22 cellular contexts compared by ENCODE assay signal in the genomic region with DNA sequence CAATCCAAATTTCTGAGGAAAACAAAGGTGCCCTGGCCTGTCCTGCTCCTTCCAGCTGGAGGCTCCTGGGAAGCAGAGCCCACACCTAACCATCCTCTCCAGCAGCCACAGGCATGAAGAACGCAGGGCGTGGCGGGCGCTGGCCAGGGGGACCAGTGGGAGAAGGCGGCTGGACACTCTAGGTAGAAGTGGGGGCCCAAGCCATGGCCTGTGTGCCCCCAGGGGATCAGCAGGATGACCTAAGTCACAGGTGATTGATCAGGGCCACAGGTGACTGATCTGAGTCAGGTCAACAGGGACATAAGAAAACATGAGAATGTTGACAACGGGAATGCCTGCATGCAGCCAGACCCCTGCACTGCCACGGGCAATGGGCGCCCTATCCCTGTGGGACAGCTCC. TPM values are rescaled to one million over a fixed set of nuclear protein-coding genes. Genes with fewer than 3 reads are reported as not detected.
A peak's percentile ranks its signal among the peaks of the same experiment; 100 is the strongest.
DNase-seq lines count a peak whose midpoint lies in the region; ATAC-seq and TF ChIP-seq lines count a peak whose summit lies in the region.
"Had no signal": no experiment of that assay in that cellular context is flagged by ENCODE, and none has a peak within 500 bp of the region (broad histone marks: within the 10 kb centered on the region; RNA-seq: fewer than 3 reads in every experiment).

No MANE protein-coding gene starts in this region.

- H3K4me3 ChIP-seq in OCI-LY1 (ENCODE audit: low read depth, low read length, poor library complexity, severe bottlenecking): peak overlapping the region; percentile 78
- no peak overlapping the region for H3K4me3 ChIP-seq in endocrine pancreas (ENCODE audit: control insufficient read depth, insufficient read depth, low read length)
- no peak overlapping the region for H3K4me3 ChIP-seq in thyroid gland (replicated peaks in 1 of 3)
- no peak overlapping the region for H3K4me3 ChIP-seq in Caco-2 (ENCODE audit: low read depth, low read length)
- H3K4me3 ChIP-seq: GM23338, MG63 had no signal

- WGBS in thyroid gland, 2 donors: 31 to 52% methylated on average over 7 to 8 of the region's 8 CpGs

- H3K4me1 ChIP-seq in OCI-LY1 (ENCODE audit: insufficient read depth, low read length, severe bottlenecking): peaks cover 81% of the 10 kb centered on the region
- H3K4me1 ChIP-seq in endocrine pancreas (ENCODE audit: control insufficient read depth, insufficient read depth, low read length): peaks cover 28% of the 10 kb centered on the region
- peaks cover 28 to 61% of the 10 kb centered on the region in 2 donors for H3K4me1 ChIP-seq in thyroid gland
- peaks cover 13% of the 10 kb centered on the region for H3K4me1 ChIP-seq in Caco-2

- BruUV-seq in Caco-2 (replicated peaks; lab: Mats Ljungman, UMichigan): no TSS peak

- no peak overlapping the region for H3K4me3 Mint-ChIP-seq in activated CD4-positive, alpha-beta memory T cell treated with anti-CD3 and anti-CD28 coated beads for 36 hours
- H3K4me3 Mint-ChIP-seq in activated CD4-positive, alpha-beta memory T cell treated with anti-CD3 and anti-CD28 coated beads, Interleukin-2, amount 10 ng/mL, durations not matched to agents 7 days and 5 days: no peak overlapping the region
- H3K4me3 Mint-ChIP-seq in Caco-2 (ENCODE audit: unreplicated experiment): no peak overlapping the region

- peaks cover 9% of the 10 kb centered on the region; the same call in 1 of the 2 replicates for H3F3A ChIP-seq in OCI-LY1 (ENCODE audit: insufficient read depth, low read length)

- H3K36me3 ChIP-seq in OCI-LY1 (ENCODE audit: insufficient read depth, low read length) (peaks cover 36% of the 10 kb centered on the region), endocrine pancreas (ENCODE audit: control insufficient read depth, insufficient read depth, low read length) (no peaks in the 10 kb centered on the region), thyroid gland (no peaks in the 10 kb centered on the region), Caco-2 (ENCODE audit: control insufficient read depth, insufficient read depth, low read length) (no peaks in the 10 kb centered on the region)

- no peaks in the 10 kb centered on the region for H3K9me3 Mint-ChIP-seq in activated CD4-positive, alpha-beta memory T cell treated with anti-CD3 and anti-CD28 coated beads for 36 hours
- H3K9me3 Mint-ChIP-seq in activated CD4-positive, alpha-beta memory T cell treated with anti-CD3 and anti-CD28 coated beads, Interleukin-2, amount 10 ng/mL, durations not matched to agents 7 days and 5 days: no peaks in the 10 kb centered on the region
- no peaks in the 10 kb centered on the region for H3K9me3 Mint-ChIP-seq in Caco-2 (ENCODE audit: unreplicated experiment)
- H3K9me3 Mint-ChIP-seq: CD4-positive, CD25-positive, alpha-beta regulatory T cell; GM23338 had no signal

- H3K9me2 ChIP-seq in OCI-LY1 (ENCODE audit: low read depth, low read length): no peaks in the 10 kb centered on the region

- CTCF ChIA-PET in activated CD4-positive, alpha-beta memory T cell treated with anti-CD3 and anti-CD28 coated beads for 36 hours (lab: Charles Lee): interaction anchor here (1.9 kb wide), 1 partner anchor 25 kb away, joined by 6 read pairs; no protein-coding TSS in a partner anchor
- CTCF ChIA-PET in activated CD4-positive, alpha-beta memory T cell treated with anti-CD3 and anti-CD28 coated beads, Interleukin-2, amount 10 ng/mL, durations not matched to agents 7 days and 5 days (lab: Charles Lee): interaction anchor here (1.2 to 1.6 kb wide), 3 partner anchors 8 to 76 kb away, joined by 3 to 4 read pairs (median 3); no protein-coding TSS in a partner anchor
- CTCF ChIA-PET in Caco-2 (lab: Charles Lee): no interaction called here

- no peak for DNase-seq in activated CD4-positive, alpha-beta memory T cell treated with anti-CD3 and anti-CD28 coated beads for 36 hours
- no peak for DNase-seq in activated CD4-positive, alpha-beta memory T cell treated with anti-CD3 and anti-CD28 coated beads, Interleukin-2, amount 10 ng/mL, durations not matched to agents 7 days and 5 days
- DNase-seq in thyroid gland (peak; percentile 34 to 62), Caco-2 (no peak)
- DNase-seq: COR-L47, DMS153, GF-D8, MG63, NCI-H1092, NCI-H146, NCI-H2029 treated with DMSO at 0.1 percent for 48 hours, NCI-H2171, NCI-H526, Right ventricle myocardium superior had no signal

- H3K4me2 ChIP-seq in OCI-LY1 (ENCODE audit: low read length): peak overlapping the region; percentile 84
- H3K4me2 ChIP-seq: KMS-11 had no signal

- no peak overlapping the region for H2AFZ ChIP-seq in OCI-LY1 (ENCODE audit: low read length)
- H2AFZ ChIP-seq: GM23338 had no signal

- H3K36me3 Mint-ChIP-seq in activated CD4-positive, alpha-beta memory T cell treated with anti-CD3 and anti-CD28 coated beads for 36 hours: no peaks in the 10 kb centered on the region
- H3K36me3 Mint-ChIP-seq in activated CD4-positive, alpha-beta memory T cell treated with anti-CD3 and anti-CD28 coated beads, Interleukin-2, amount 10 ng/mL, durations not matched to agents 7 days and 5 days (ENCODE audit: low read depth): no peaks in the 10 kb centered on the region
- H3K36me3 Mint-ChIP-seq in Caco-2 (ENCODE audit: insufficient read depth, unreplicated experiment): peaks cover 7% of the 10 kb centered on the region
- H3K36me3 Mint-ChIP-seq: CD4-positive, CD25-positive, alpha-beta regulatory T cell had no signal

- ATAC-seq in HG02973 (IDR thresholded peaks at IDR 0.05; ENCODE audit: unreplicated experiment) (no peak), GM18858 (IDR thresholded peaks at IDR 0.05; ENCODE audit: unreplicated experiment) (no peak)

- peaks cover 5% of the 10 kb centered on the region for H3K27me3 ChIP-seq in OCI-LY1 (ENCODE audit: insufficient read depth, low read length)
- no peaks in the 10 kb centered on the region for H3K27me3 ChIP-seq in endocrine pancreas (ENCODE audit: control insufficient read depth, insufficient read depth, low read length)
- no peaks in the 10 kb centered on the region for H3K27me3 ChIP-seq in thyroid gland
- H3K27me3 ChIP-seq in Caco-2 (replicated peaks; ENCODE audit: control insufficient read depth, insufficient read depth, low read length): no peaks in the 10 kb centered on the region
- H3K27me3 ChIP-seq: MG63 had no signal

- intact Hi-C loops in activated CD4-positive, alpha-beta memory T cell treated with anti-CD3 and anti-CD28 coated beads for 36 hours (cut with micrococcal nuclease): loop anchor here (5.0 to 10.0 kb wide), 4 partner anchors 125 to 1363 kb away; partner anchors contain the start of genes ARRDC1, NOTCH1, TMEM250 and UBAC1
- intact Hi-C loops in thyroid gland (cut with DNase I) (loop anchor here (10.0 kb wide), 1 partner anchor 277 kb away; the partner anchor contains the start of gene UBAC1), Caco-2 (cut with micrococcal nuclease; ENCODE audit: unreplicated experiment) (no loop called here)

- POLR2A ChIA-PET in activated CD4-positive, alpha-beta memory T cell treated with anti-CD3 and anti-CD28 coated beads for 36 hours (lab: Charles Lee): no interaction called here
- POLR2A ChIA-PET in activated CD4-positive, alpha-beta memory T cell treated with anti-CD3 and anti-CD28 coated beads, Interleukin-2, amount 10 ng/mL, durations not matched to agents 7 days and 5 days (lab: Charles Lee): no interaction called here
- POLR2A ChIA-PET in Caco-2 (lab: Charles Lee): no interaction called here

- no peaks in the 10 kb centered on the region for H3K27me3 Mint-ChIP-seq in activated CD4-positive, alpha-beta memory T cell treated with anti-CD3 and anti-CD28 coated beads for 36 hours
- peaks cover 4% of the 10 kb centered on the region for H3K27me3 Mint-ChIP-seq in activated CD4-positive, alpha-beta memory T cell treated with anti-CD3 and anti-CD28 coated beads, Interleukin-2, amount 10 ng/mL, durations not matched to agents 7 days and 5 days
- H3K27me3 Mint-ChIP-seq in Caco-2 (ENCODE audit: insufficient read depth, unreplicated experiment): no peaks in the 10 kb centered on the region
- H3K27me3 Mint-ChIP-seq: CD4-positive, CD25-positive, alpha-beta regulatory T cell had no signal

- no peak for TF ChIP-seq CTCF in OCI-LY1 (IDR thresholded peaks at IDR 0.05; ENCODE audit: low read length)
- no peak for TF ChIP-seq CTCF in thyroid gland (IDR thresholded peaks at IDR 0.05)
- no peak for TF ChIP-seq CTCF in Caco-2 (IDR thresholded peaks at IDR 0.05; ENCODE audit: insufficient read depth in 1 of 2, low read depth in 1 of 2, low read length in 1 of 2, severe bottlenecking in 1 of 2, unreplicated experiment in 1 of 2)

- peak overlapping the region; percentile 18 for H3K27ac Mint-ChIP-seq in activated CD4-positive, alpha-beta memory T cell treated with anti-CD3 and anti-CD28 coated beads for 36 hours
- no peak overlapping the region for H3K27ac Mint-ChIP-seq in activated CD4-positive, alpha-beta memory T cell treated with anti-CD3 and anti-CD28 coated beads, Interleukin-2, amount 10 ng/mL, durations not matched to agents 7 days and 5 days
- H3K27ac Mint-ChIP-seq in Caco-2 (ENCODE audit: unreplicated experiment): no peak overlapping the region
- H3K27ac Mint-ChIP-seq: GM23338 had no signal

- TF ChIP-seq POLR2A in thyroid gland (IDR thresholded peaks at IDR 0.05): no peak

- H3K9ac ChIP-seq in OCI-LY1 (ENCODE audit: low read length) (peak overlapping the region; percentile 54), endocrine pancreas (ENCODE audit: control insufficient read depth, insufficient read depth, low read length) (peak overlapping the region; percentile 3)
- H3K9ac ChIP-seq: KMS-11 had no signal

- H3K4me1 Mint-ChIP-seq in activated CD4-positive, alpha-beta memory T cell treated with anti-CD3 and anti-CD28 coated beads for 36 hours (ENCODE audit: low read depth): peaks cover 35% of the 10 kb centered on the region
- H3K4me1 Mint-ChIP-seq in activated CD4-positive, alpha-beta memory T cell treated with anti-CD3 and anti-CD28 coated beads, Interleukin-2, amount 10 ng/mL, durations not matched to agents 7 days and 5 days: peaks cover 32% of the 10 kb centered on the region
- peaks cover 22% of the 10 kb centered on the region for H3K4me1 Mint-ChIP-seq in Caco-2 (ENCODE audit: low read depth, unreplicated experiment)

- H3K27ac ChIP-seq in OCI-LY1 (ENCODE audit: low read depth, low read length, poor library complexity, severe bottlenecking) (peak overlapping the region; percentile 89), thyroid gland (peak overlapping the region in 1 of 3 donors; percentile 10)
- H3K27ac ChIP-seq: 22Rv1, KMS-11 had no signal

- H4K20me1 ChIP-seq in OCI-LY1 (ENCODE audit: insufficient read depth, low read length): no peaks in the 10 kb centered on the region

- peaks cover 48% of the 10 kb centered on the region for H3K79me2 ChIP-seq in OCI-LY1 (ENCODE audit: insufficient read depth, low read length)

- H3K9me3 ChIP-seq in OCI-LY1 (ENCODE audit: low read length): no peaks in the 10 kb centered on the region
- no peaks in the 10 kb centered on the region for H3K9me3 ChIP-seq in endocrine pancreas (ENCODE audit: control insufficient read depth, low read length)
- H3K9me3 ChIP-seq in thyroid gland: no peaks in the 10 kb centered on the region
- no peaks in the 10 kb centered on the region for H3K9me3 ChIP-seq in Caco-2
- H3K9me3 ChIP-seq: MG63 had no signal

RNA-seq across cellular contexts. Expression of gene QSOX2, which starts 3.4 kb away (rescaled TPM):
- total RNA-seq in activated CD4-positive, alpha-beta memory T cell treated with anti-CD3 and anti-CD28 coated beads for 36 hours: 10 to 100 TPM; 19.0 to 19.4 TPM
- 10 to 100 TPM; 12.4 to 13.4 TPM for total RNA-seq in activated CD4-positive, alpha-beta memory T cell treated with anti-CD3 and anti-CD28 coated beads, Interleukin-2, amount 10 ng/mL, durations not matched to agents 7 days and 5 days
- total RNA-seq in thyroid gland (10 to 100 TPM in 3 of 4 donors, 1 to 10 TPM in 1; 8.9 to 19.1 (median 11.2) TPM), Caco-2 (2022) (26.9 and 29.6 TPM in 2 replicates)

RNA-seq across cellular contexts. Expression of gene LHX3, which starts 37.3 kb away (rescaled TPM):
- total RNA-seq in activated CD4-positive, alpha-beta memory T cell treated with anti-CD3 and anti-CD28 coated beads for 36 hours: not detected
- under 1 TPM in 1 of 2 experiments, not detected in 1; 0.08 TPM for total RNA-seq in activated CD4-positive, alpha-beta memory T cell treated with anti-CD3 and anti-CD28 coated beads, Interleukin-2, amount 10 ng/mL, durations not matched to agents 7 days and 5 days
- total RNA-seq in thyroid gland (not detected), Caco-2 (2022) (1.1 and 1.2 TPM in 2 replicates)
- total RNA-seq: CD4-positive, CD25-positive, alpha-beta regulatory T cell; GM23338; Right ventricle myocardium superior had no signal

Comparison
In these comparisons a context has a peak if more than half of its experiments do, and no peak if none do; other contexts are left out.
1. DNase-seq: peak in thyroid gland (2 of 2); none in activated CD4-positive, alpha-beta memory T cell treated with anti-CD3 and anti-CD28 coated beads for 36 hours (single experiment), activated CD4-positive, alpha-beta memory T cell treated with anti-CD3 and anti-CD28 coated beads, Interleukin-2, amount 10 ng/mL, durations not matched to agents 7 days and 5 days (single experiment) and Caco-2 (0 of 2).